In the genomic region with DNA sequence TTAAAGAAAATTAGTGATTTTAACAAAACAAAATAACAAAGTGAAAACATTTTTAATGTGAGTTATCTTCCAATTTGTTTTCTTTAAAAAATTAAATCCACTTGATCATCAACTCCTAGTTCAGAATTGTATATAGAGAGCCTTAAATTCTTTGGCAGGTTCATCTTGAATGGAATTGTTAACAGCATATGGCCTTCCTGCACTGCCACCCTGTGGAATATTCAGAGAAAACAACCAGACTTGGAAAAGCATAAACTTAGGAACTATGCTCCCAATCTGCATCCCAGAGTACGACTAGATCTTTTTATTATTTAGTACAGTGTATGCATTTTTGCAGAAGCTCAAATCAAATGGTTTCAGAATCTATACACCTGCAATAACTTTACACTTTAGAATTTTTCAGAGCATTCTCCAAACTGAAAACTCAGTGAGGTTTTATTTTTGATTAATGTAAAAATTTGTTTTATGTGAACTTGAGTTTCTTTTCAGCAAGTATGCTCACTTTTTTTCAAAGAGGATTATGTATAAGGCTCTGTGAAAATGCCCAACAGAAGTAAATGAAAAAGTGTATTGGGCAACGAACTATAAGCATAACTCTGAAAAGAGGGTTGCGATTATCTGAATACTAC, we compare ENCODE assay signal across 8 cellular contexts. TPM values are rescaled to one million over a fixed set of nuclear protein-coding genes. Genes with fewer than 3 reads are reported as not detected.
DNase-seq lines count a peak whose midpoint lies in the region; ATAC-seq and TF ChIP-seq lines count a peak whose summit lies in the region.

No MANE protein-coding gene starts in this region.

- no peaks in the 10 kb centered on the region for H3K36me3 ChIP-seq in left ventricle myocardium inferior

- intact Hi-C loops in left ventricle myocardium inferior (cut with micrococcal nuclease) = loop anchor here (10.0 kb wide), 1 partner anchor 200 kb away; no protein-coding TSS in a partner anchor

- ATAC-seq in WTC11 = peak; percentile 48; the same call in 1 of the 2 replicates
- no peak for ATAC-seq in GM19324 (IDR thresholded peaks at IDR 0.05; ENCODE audit: low FRiP score, unreplicated experiment)

- H3K4me1 ChIP-seq in left ventricle myocardium inferior = peaks cover 18% of the 10 kb centered on the region

- CTCF ChIA-PET in AG04450 (lab: Charles Lee) = interaction anchor here (0.5 to 5.3 kb wide), 27 partner anchors 25 to 338 kb away, joined by 3 to 66 read pairs (median 4); no protein-coding TSS in a partner anchor
- CTCF ChIA-PET in WTC11 (lab: Charles Lee) = interaction anchor here (0.7 kb wide), 1 partner anchor 226 kb away, joined by 3 read pairs; no protein-coding TSS in a partner anchor

- no peaks in the 10 kb centered on the region for H3K27me3 Mint-ChIP-seq in WTC11 (ENCODE audit: low read depth)

- H3K9me3 ChIP-seq in AG04450 (ENCODE audit: control insufficient read depth, insufficient read depth, low read length) = no peaks in the 10 kb centered on the region; the same call in 1 of the 2 replicates
- no peaks in the 10 kb centered on the region for H3K9me3 ChIP-seq in left ventricle myocardium inferior (replicated peaks)

- no peak overlapping the region for H3K4me3 ChIP-seq in AG04450 (ENCODE audit: low read depth, low read length)
- no peak overlapping the region for H3K4me3 ChIP-seq in left ventricle myocardium inferior

- no peak overlapping the region for H3K27ac Mint-ChIP-seq in WTC11

- peak; percentile 72 for TF ChIP-seq CTCF in AG04450 (IDR thresholded peaks at IDR 0.05; ENCODE audit: low read depth, low read length)
- TF ChIP-seq CTCF in GM12872 (IDR thresholded peaks at IDR 0.05; ENCODE audit: insufficient read depth, low read depth, low read length) = peak; percentile 48; the same call in 2 of the 3 replicates
- peak; percentile 52; the same call in 1 of the 2 replicates for TF ChIP-seq CTCF in WTC11 (IDR thresholded peaks at IDR 0.05)
- TF ChIP-seq CTCF in left ventricle myocardium inferior (IDR thresholded peaks at IDR 0.05; ENCODE audit: borderline replicate concordance) = peak; percentile 74

- POLR2A ChIA-PET in AG04450 (lab: Yijun Ruan, JAX) (interaction anchor here (0.9 kb wide), 1 partner anchor 196 kb away, joined by 3 read pairs; no protein-coding TSS in a partner anchor), WTC11 (lab: Charles Lee) (no interaction called here)

- H3K27ac ChIP-seq in AG04450 (ENCODE audit: low read depth, low read length) = no peak overlapping the region
- no peak overlapping the region for H3K27ac ChIP-seq in left ventricle myocardium inferior (replicated peaks)

- no peak for DNase-seq in AG04450 (ENCODE audit: low read depth, low spot score)
- peak; percentile 56 for DNase-seq in NAMALWA (ENCODE audit: low spot score)
- DNase-seq in WTC11 (ENCODE audit: low spot score) = peak; percentile 15
- DNase-seq in left ventricle myocardium inferior = no peak
- DNase-seq in smooth muscle cell of the brain vasculature (ENCODE audit: low read depth, low spot score) = peak; percentile 45
- DNase-seq in activated T-cell treated with anti-CD3 and anti-CD28 coated beads for 4 hours = no peak

- H3K27me3 ChIP-seq in AG04450 (ENCODE audit: control insufficient read depth, insufficient read depth, low read length) (no peaks in the 10 kb centered on the region), left ventricle myocardium inferior (ENCODE audit: low read depth) (no peaks in the 10 kb centered on the region)

- H3K4me3 Mint-ChIP-seq in WTC11 = no peak overlapping the region

- peaks cover 13% of the 10 kb centered on the region for H3K4me1 Mint-ChIP-seq in WTC11

- no peaks in the 10 kb centered on the region for H3K36me3 Mint-ChIP-seq in WTC11

- no peaks in the 10 kb centered on the region for H3K9me3 Mint-ChIP-seq in WTC11

TF ChIP-seq in WTC11, 78 proteins besides CTCF, POLR2A, EP300 and RAD21:
- TF ChIP-seq GABPB1 (CRISPR knock-in tag; IDR thresholded peaks at IDR 0.05) (no peak), ATF1 (CRISPR knock-in tag; IDR thresholded peaks at IDR 0.05) (no peak)
- TF ChIP-seq, protein P1, sequence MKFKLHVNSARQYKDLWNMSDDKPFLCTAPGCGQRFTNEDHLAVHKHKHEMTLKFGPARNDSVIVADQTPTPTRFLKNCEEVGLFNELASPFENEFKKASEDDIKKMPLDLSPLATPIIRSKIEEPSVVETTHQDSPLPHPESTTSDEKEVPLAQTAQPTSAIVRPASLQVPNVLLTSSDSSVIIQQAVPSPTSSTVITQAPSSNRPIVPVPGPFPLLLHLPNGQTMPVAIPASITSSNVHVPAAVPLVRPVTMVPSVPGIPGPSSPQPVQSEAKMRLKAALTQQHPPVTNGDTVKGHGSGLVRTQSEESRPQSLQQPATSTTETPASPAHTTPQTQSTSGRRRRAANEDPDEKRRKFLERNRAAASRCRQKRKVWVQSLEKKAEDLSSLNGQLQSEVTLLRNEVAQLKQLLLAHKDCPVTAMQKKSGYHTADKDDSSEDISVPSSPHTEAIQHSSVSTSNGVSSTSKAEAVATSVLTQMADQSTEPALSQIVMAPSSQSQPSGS (CRISPR knock-in tag; IDR thresholded peaks at IDR 0.05; ENCODE audit: borderline replicate concordance, low read depth) = no peak
- TF ChIP-seq, protein P2, sequence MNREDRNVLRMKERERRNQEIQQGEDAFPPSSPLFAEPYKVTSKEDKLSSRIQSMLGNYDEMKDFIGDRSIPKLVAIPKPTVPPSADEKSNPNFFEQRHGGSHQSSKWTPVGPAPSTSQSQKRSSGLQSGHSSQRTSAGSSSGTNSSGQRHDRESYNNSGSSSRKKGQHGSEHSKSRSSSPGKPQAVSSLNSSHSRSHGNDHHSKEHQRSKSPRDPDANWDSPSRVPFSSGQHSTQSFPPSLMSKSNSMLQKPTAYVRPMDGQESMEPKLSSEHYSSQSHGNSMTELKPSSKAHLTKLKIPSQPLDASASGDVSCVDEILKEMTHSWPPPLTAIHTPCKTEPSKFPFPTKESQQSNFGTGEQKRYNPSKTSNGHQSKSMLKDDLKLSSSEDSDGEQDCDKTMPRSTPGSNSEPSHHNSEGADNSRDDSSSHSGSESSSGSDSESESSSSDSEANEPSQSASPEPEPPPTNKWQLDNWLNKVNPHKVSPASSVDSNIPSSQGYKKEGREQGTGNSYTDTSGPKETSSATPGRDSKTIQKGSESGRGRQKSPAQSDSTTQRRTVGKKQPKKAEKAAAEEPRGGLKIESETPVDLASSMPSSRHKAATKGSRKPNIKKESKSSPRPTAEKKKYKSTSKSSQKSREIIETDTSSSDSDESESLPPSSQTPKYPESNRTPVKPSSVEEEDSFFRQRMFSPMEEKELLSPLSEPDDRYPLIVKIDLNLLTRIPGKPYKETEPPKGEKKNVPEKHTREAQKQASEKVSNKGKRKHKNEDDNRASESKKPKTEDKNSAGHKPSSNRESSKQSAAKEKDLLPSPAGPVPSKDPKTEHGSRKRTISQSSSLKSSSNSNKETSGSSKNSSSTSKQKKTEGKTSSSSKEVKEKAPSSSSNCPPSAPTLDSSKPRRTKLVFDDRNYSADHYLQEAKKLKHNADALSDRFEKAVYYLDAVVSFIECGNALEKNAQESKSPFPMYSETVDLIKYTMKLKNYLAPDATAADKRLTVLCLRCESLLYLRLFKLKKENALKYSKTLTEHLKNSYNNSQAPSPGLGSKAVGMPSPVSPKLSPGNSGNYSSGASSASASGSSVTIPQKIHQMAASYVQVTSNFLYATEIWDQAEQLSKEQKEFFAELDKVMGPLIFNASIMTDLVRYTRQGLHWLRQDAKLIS (CRISPR knock-in tag; IDR thresholded peaks at IDR 0.05; ENCODE audit: borderline replicate concordance) = no peak
- TF ChIP-seq, protein P3, sequence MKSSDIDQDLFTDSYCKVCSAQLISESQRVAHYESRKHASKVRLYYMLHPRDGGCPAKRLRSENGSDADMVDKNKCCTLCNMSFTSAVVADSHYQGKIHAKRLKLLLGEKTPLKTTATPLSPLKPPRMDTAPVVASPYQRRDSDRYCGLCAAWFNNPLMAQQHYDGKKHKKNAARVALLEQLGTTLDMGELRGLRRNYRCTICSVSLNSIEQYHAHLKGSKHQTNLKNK (CRISPR knock-in tag; IDR thresholded peaks at IDR 0.05) = no peak

RNA-seq across cellular contexts. Expression of a gene that starts 44.9 kb away (rescaled TPM):
- 1.6 and 1.9 TPM in 2 replicates for polyA plus RNA-seq in AG04450 (2011; rRNA removed)
- polyA minus RNA-seq in AG04450 (2011; rRNA and poly(A)+ RNA removed) = 4.1 and 4.3 TPM in 2 replicates
- total RNA-seq in WTC11 (2021) (69.0 to 69.6 TPM (median 69.3 TPM) in 3 replicates), left ventricle myocardium inferior (179 TPM)

Comparison
In these comparisons a context has a peak if more than half of its experiments do, and no peak if none do; other contexts are left out.
1. DNase-seq: peak in NAMALWA (single experiment), WTC11 (single experiment) and smooth muscle cell of the brain vasculature (single experiment); none in AG04450 (single experiment), left ventricle myocardium inferior (single experiment) and activated T-cell treated with anti-CD3 and anti-CD28 coated beads for 4 hours (single experiment).
2. Peak in every context shown above with its lines, with median percentiles within 50 percentile points of each other: CTCF ChIP-seq.